In genomic region chrX:123964155-123964554, GRCh38 we compare ENCODE assay signal across 8 cellular contexts. TPM values are rescaled to one million over a fixed set of nuclear protein-coding genes. Genes with fewer than 3 reads are reported as not detected.
DNase-seq lines count a peak whose midpoint lies in the region; ATAC-seq and TF ChIP-seq lines count a peak whose summit lies in the region.

No MANE protein-coding gene starts in this region.

- H3K4me2 ChIP-seq in KMS-11, result peak overlapping the region; percentile 98

- H3K4me1 Mint-ChIP-seq in mesothelial cell of epicardium, result peaks cover 21% of the 10 kb centered on the region

- peak overlapping the region; percentile 99 for H3K27ac Mint-ChIP-seq in mesothelial cell of epicardium

- H3K4me1 ChIP-seq in KMS-11 (ENCODE audit: low read depth, poor library complexity, severe bottlenecking) (peaks cover 24% of the 10 kb centered on the region), breast epithelium (no peaks in the 10 kb centered on the region)

- H3K79me2 ChIP-seq in KMS-11 (ENCODE audit: insufficient read depth, low read depth), result peaks cover 83% of the 10 kb centered on the region

- H3K9me3 ChIP-seq in breast epithelium, result no peaks in the 10 kb centered on the region

- ATAC-seq in sciatic nerve, result no peak

- H3K27ac ChIP-seq in KMS-11 (peak overlapping the region; percentile 100; the same call in 1 of the 2 replicates), breast epithelium (peak overlapping the region; percentile 33 to 99)

- H2AFZ ChIP-seq in KMS-11 (ENCODE audit: low read depth), result no peak overlapping the region

- no peak overlapping the region; the same call in 1 of the 2 replicates for H3K4me3 ChIP-seq in AG10803 (ENCODE audit: low read length)
- no peak overlapping the region for H3K4me3 ChIP-seq in KMS-11 (IDR thresholded peaks at IDR 0.05; ENCODE audit: insufficient read depth, low read depth, low read length)
- H3K4me3 ChIP-seq in breast epithelium, result peak overlapping the region in 1 of 3 donors; percentile 69

- H3K9me3 Mint-ChIP-seq in mesothelial cell of epicardium, result peaks cover 11% of the 10 kb centered on the region

- no peak for TF ChIP-seq POLR2A in breast epithelium (IDR thresholded peaks at IDR 0.05)

- H3K36me3 Mint-ChIP-seq in mesothelial cell of epicardium, result peaks cover 3% of the 10 kb centered on the region

- H3K27me3 ChIP-seq in KMS-11 (ENCODE audit: insufficient read depth, low read depth), result no peaks in the 10 kb centered on the region
- H3K27me3 ChIP-seq in breast epithelium, result no peaks in the 10 kb centered on the region

- peak overlapping the region; percentile 100; the same call in 1 of the 2 replicates for H3K9ac ChIP-seq in KMS-11

- peaks cover 21% of the 10 kb centered on the region for H4K20me1 ChIP-seq in KMS-11 (ENCODE audit: insufficient read depth)

- H3K36me3 ChIP-seq in KMS-11 (ENCODE audit: insufficient read depth) (no peaks in the 10 kb centered on the region), breast epithelium (no peaks in the 10 kb centered on the region)

- DNase-seq in AG10803 (ENCODE audit: low read depth) (peak; percentile 12), breast epithelium (ENCODE audit: low spot score in 2 of 2) (no peak), mesothelial cell of epicardium (ENCODE audit: low spot score in 2 of 2, unreplicated experiment in 2 of 2) (no peak), sciatic nerve (ENCODE audit: low spot score) (no peak), HUDEP-2 (lab: John Stamatoyannopoulos, UW; ENCODE audit: unreplicated experiment in 76 of 76) (no peak), OCI-M2 (lab: John Stamatoyannopoulos, UW; ENCODE audit: unreplicated experiment) (no peak), ureter (ENCODE audit: low spot score) (no peak)

- no peaks in the 10 kb centered on the region for H3K27me3 Mint-ChIP-seq in mesothelial cell of epicardium (ENCODE audit: low read depth)

- intact Hi-C loops in breast epithelium (cut with DNase I; ENCODE audit: low total_unique reads), result no loop called here
- intact Hi-C loops in sciatic nerve (cut with DNase I), result no loop called here

- peak overlapping the region; percentile 92 for H3K4me3 Mint-ChIP-seq in mesothelial cell of epicardium

- TF ChIP-seq CTCF in AG10803 (conservative IDR thresholded peaks at IDR 0.05; ENCODE audit: low read length) (no peak), KMS-11 (conservative IDR thresholded peaks at IDR 0.05; ENCODE audit: low read depth, low read length) (no peak), breast epithelium (IDR thresholded peaks at IDR 0.05) (no peak), mesothelial cell of epicardium (IDR thresholded peaks at IDR 0.05; ENCODE audit: unreplicated experiment) (no peak)

RNA-seq across cellular contexts. Expression of gene STAG2, which starts 2.6 kb away (rescaled TPM):
- 100 to 1,000 TPM in 1 of 3 donors, 10 to 100 TPM in 2; 79.2 to 114 (median 83.2) TPM for total RNA-seq in breast epithelium
- total RNA-seq in mesothelial cell of epicardium, result 57.7 to 67.0 TPM (median 62.8 TPM) in 3 replicates
- total RNA-seq in sciatic nerve, result 98.2 TPM
- total RNA-seq in ureter, result 68.4 TPM
